In the genomic region with DNA sequence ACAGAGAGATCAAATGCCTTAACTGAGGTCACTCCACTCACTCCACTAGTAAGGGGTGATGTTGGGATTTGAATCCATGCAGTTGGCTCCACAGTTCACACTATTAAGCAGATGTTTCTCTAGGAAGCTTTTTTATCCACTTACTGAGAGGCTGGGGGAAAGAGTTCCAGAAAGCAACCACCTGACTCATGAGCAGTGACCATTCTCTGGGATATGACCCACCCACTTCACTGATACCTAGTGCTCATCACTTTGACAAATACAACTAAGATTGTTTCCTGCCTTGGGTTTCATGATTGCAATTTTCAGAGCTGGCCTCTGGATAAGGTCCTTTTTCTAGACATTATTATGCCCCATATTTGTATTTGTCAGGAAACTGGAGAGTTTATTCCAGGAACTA, we compare ENCODE assay signal across 16 cellular contexts.
DNase-seq lines count a peak whose midpoint lies in the region; ATAC-seq and TF ChIP-seq lines count a peak whose summit lies in the region.
"Had no signal": no experiment of that assay in that cellular context is flagged by ENCODE, and none has a peak within 500 bp of the region (broad histone marks: within the 10 kb centered on the region; RNA-seq: fewer than 3 reads in every experiment).

No MANE protein-coding gene starts in this region.

- H2AFZ ChIP-seq in parathyroid adenoma: no peak overlapping the region

- no peaks in the 10 kb centered on the region for H3K9me3 ChIP-seq in parathyroid adenoma (ENCODE audit: control insufficient read depth, low read length)
- H3K9me3 ChIP-seq: BLaER1, Caco-2 had no signal

- no peak overlapping the region for H3K27ac Mint-ChIP-seq in activated CD4-positive, alpha-beta T cell treated with anti-CD3 and anti-CD28 coated beads, Interleukin-2, amount 10 ng/mL, durations not matched to agents 24 days and 14 days
- H3K27ac Mint-ChIP-seq in activated T-helper 17 cell treated with anti-CD3 and anti-CD28 coated beads, Interleukin-2, amount 50 U/mL, for 72 hours: no peak overlapping the region
- H3K27ac Mint-ChIP-seq: CD8-positive, alpha-beta memory T cell; HFFc6 had no signal

- intact Hi-C loops in activated CD4-positive, alpha-beta T cell treated with anti-CD3 and anti-CD28 coated beads, Interleukin-2, amount 10 ng/mL, durations not matched to agents 24 days and 14 days (cut with micrococcal nuclease): loop anchor here (5.0 kb wide), 2 partner anchors 418 to 483 kb away; no protein-coding TSS in a partner anchor

- H3K9ac ChIP-seq in parathyroid adenoma: no peak overlapping the region
- H3K9ac ChIP-seq: BLaER1 had no signal

- peak; percentile 39 for ATAC-seq in activated T-helper 17 cell treated with anti-CD3 and anti-CD28 coated beads, Interleukin-2, amount 50 U/mL, for 72 hours (replicated peaks)
- ATAC-seq in activated CD4-positive, CD25-positive, alpha-beta regulatory T cell treated with anti-CD3 and anti-CD28 coated beads, Interleukin-2, amount 50 U/mL, for 24 hours: no peak
- ATAC-seq in HG03280 (IDR thresholded peaks at IDR 0.05; ENCODE audit: unreplicated experiment): no peak

- H3K27me3 Mint-ChIP-seq in activated CD4-positive, alpha-beta T cell treated with anti-CD3 and anti-CD28 coated beads, Interleukin-2, amount 10 ng/mL, durations not matched to agents 24 days and 14 days: no peaks in the 10 kb centered on the region
- H3K27me3 Mint-ChIP-seq in activated T-helper 17 cell treated with anti-CD3 and anti-CD28 coated beads, Interleukin-2, amount 50 U/mL, for 72 hours: no peaks in the 10 kb centered on the region
- H3K27me3 Mint-ChIP-seq: CD8-positive, alpha-beta memory T cell had no signal

- H3K4me3 ChIP-seq in parathyroid adenoma (ENCODE audit: low read depth, low read length): no peak overlapping the region
- H3K4me3 ChIP-seq in H7 (ENCODE audit: insufficient read depth, low read depth, low read length): no peak overlapping the region
- H3K4me3 ChIP-seq: BLaER1 had no signal

- peaks cover 3% of the 10 kb centered on the region for H3K9me3 Mint-ChIP-seq in activated CD4-positive, alpha-beta T cell treated with anti-CD3 and anti-CD28 coated beads, Interleukin-2, amount 10 ng/mL, durations not matched to agents 24 days and 14 days
- peaks cover 4% of the 10 kb centered on the region for H3K9me3 Mint-ChIP-seq in activated T-helper 17 cell treated with anti-CD3 and anti-CD28 coated beads, Interleukin-2, amount 50 U/mL, for 72 hours
- H3K9me3 Mint-ChIP-seq: HFFc6 had no signal

- H3K4me3 Mint-ChIP-seq in activated CD4-positive, alpha-beta T cell treated with anti-CD3 and anti-CD28 coated beads, Interleukin-2, amount 10 ng/mL, durations not matched to agents 24 days and 14 days: no peak overlapping the region
- H3K4me3 Mint-ChIP-seq in activated T-helper 17 cell treated with anti-CD3 and anti-CD28 coated beads, Interleukin-2, amount 50 U/mL, for 72 hours: no peak overlapping the region
- H3K4me3 Mint-ChIP-seq: CD8-positive, alpha-beta memory T cell; HFFc6 had no signal

- H3K4me1 Mint-ChIP-seq in activated CD4-positive, alpha-beta T cell treated with anti-CD3 and anti-CD28 coated beads, Interleukin-2, amount 10 ng/mL, durations not matched to agents 24 days and 14 days: peaks cover 29% of the 10 kb centered on the region
- peaks cover 4% of the 10 kb centered on the region for H3K4me1 Mint-ChIP-seq in activated T-helper 17 cell treated with anti-CD3 and anti-CD28 coated beads, Interleukin-2, amount 50 U/mL, for 72 hours

- no peak overlapping the region for H3K4me2 ChIP-seq in parathyroid adenoma (ENCODE audit: low read length)
- H3K4me2 ChIP-seq: BLaER1 had no signal

- H3K36me3 ChIP-seq in parathyroid adenoma (ENCODE audit: control insufficient read depth, insufficient read depth, low read length): no peaks in the 10 kb centered on the region
- H3K36me3 ChIP-seq in H7 (replicated peaks; ENCODE audit: control insufficient read depth, insufficient read depth, low read length): no peaks in the 10 kb centered on the region
- H3K36me3 ChIP-seq: BLaER1 had no signal

- no peaks in the 10 kb centered on the region for H3K79me2 ChIP-seq in parathyroid adenoma

- no peaks in the 10 kb centered on the region for H3K27me3 ChIP-seq in parathyroid adenoma (ENCODE audit: control insufficient read depth, insufficient read depth, low read length)
- H3K27me3 ChIP-seq in H7 (ENCODE audit: control insufficient read depth, insufficient read depth, low read length): no peaks in the 10 kb centered on the region
- H3K27me3 ChIP-seq: BLaER1 had no signal

- TF ChIP-seq CTCF in parathyroid adenoma (IDR thresholded peaks at IDR 0.05): no peak

- H3K27ac ChIP-seq in epithelial cell of prostate: peak overlapping the region; percentile 79
- H3K27ac ChIP-seq in parathyroid adenoma: peak overlapping the region; percentile 92
- H3K27ac ChIP-seq: BLaER1, HL-60 had no signal

- DNase-seq in activated CD4-positive, alpha-beta T cell treated with anti-CD3 and anti-CD28 coated beads, Interleukin-2, amount 10 ng/mL, durations not matched to agents 24 days and 14 days: peak; percentile 49
- no peak for DNase-seq in activated CD4-positive, alpha-beta T cell treated with anti-CD3 and anti-CD28 coated beads, Interleukin-2, amount 50 U/mL, for 1 hour
- DNase-seq in epithelial cell of prostate (ENCODE audit: low read depth, low spot score): no peak
- DNase-seq in H7: no peak
- DNase-seq: 8988T; AML-193; Caco-2; CD8-positive, alpha-beta memory T cell; HCEC 1CT; HFFc6 had no signal

- H3K4me1 ChIP-seq in parathyroid adenoma: peaks cover 65% of the 10 kb centered on the region

- peaks cover 10% of the 10 kb centered on the region for H3K36me3 Mint-ChIP-seq in activated CD4-positive, alpha-beta T cell treated with anti-CD3 and anti-CD28 coated beads, Interleukin-2, amount 10 ng/mL, durations not matched to agents 24 days and 14 days (ENCODE audit: low read depth)
- H3K36me3 Mint-ChIP-seq in activated T-helper 17 cell treated with anti-CD3 and anti-CD28 coated beads, Interleukin-2, amount 50 U/mL, for 72 hours (ENCODE audit: low read depth): no peaks in the 10 kb centered on the region
